ENCODE assay signal across 1 cellular context in genomic region chr3:183435701-183436100, GRCh38.
TF ChIP-seq lines count a peak whose summit lies in the region.

No MANE protein-coding gene starts in this region.

TF ChIP-seq in GM12878, 131 proteins besides CTCF, POLR2A, EP300 and RAD21 (continued from another document):
- no peak for TF ChIP-seq NKRF (conservative IDR thresholded peaks at IDR 0.05)
- no peak for TF ChIP-seq E4F1 (IDR thresholded peaks at IDR 0.05; ENCODE audit: borderline replicate concordance, partially characterized antibody)
- TF ChIP-seq RFX5 (IDR thresholded peaks at IDR 0.05; ENCODE audit: low read depth, low read length), result no peak
- no peak for TF ChIP-seq PBX3 (IDR thresholded peaks at IDR 0.05; ENCODE audit: insufficient replicate concordance, low read depth, low read length)
- peak; percentile 47 for TF ChIP-seq JUNB (IDR thresholded peaks at IDR 0.05)
- no peak for TF ChIP-seq JUND (IDR thresholded peaks at IDR 0.05; ENCODE audit: low read depth, low read length)
- no peak for TF ChIP-seq CEBPB (IDR thresholded peaks at IDR 0.05; ENCODE audit: borderline replicate concordance in 1 of 2, low read depth in 2 of 2, low read length in 2 of 2)
- TF ChIP-seq IKZF2 (IDR thresholded peaks at IDR 0.05), result peak; percentile 59 to 62; a peak in 3 of 4 replicates
- peak; percentile 82 for TF ChIP-seq IRF4 (IDR thresholded peaks at IDR 0.05; ENCODE audit: low read depth, low read length)
- TF ChIP-seq TCF7 (IDR thresholded peaks at IDR 0.05; ENCODE audit: borderline replicate concordance), result peak; percentile 58; the same call in 1 of the 2 replicates
- TF ChIP-seq MYB (IDR thresholded peaks at IDR 0.05; ENCODE audit: borderline replicate concordance, low read depth, low read length), result no peak
- peak; percentile 70 for TF ChIP-seq DPF2 (IDR thresholded peaks at IDR 0.05)
- TF ChIP-seq MEF2B (IDR thresholded peaks at IDR 0.05; ENCODE audit: partially characterized antibody, poor library complexity, severe bottlenecking), result no peak
- peak in 1 of 2 experiments; percentile 15; a peak in 1 of 4 replicates for TF ChIP-seq BHLHE40 (IDR thresholded peaks at IDR 0.05; ENCODE audit: borderline replicate concordance in 1 of 2, low read depth in 2 of 2, low read length in 1 of 2)
- TF ChIP-seq SREBF1 (IDR thresholded peaks at IDR 0.05; ENCODE audit: low read length), result no peak
- TF ChIP-seq MEF2A (IDR thresholded peaks at IDR 0.05; ENCODE audit: insufficient read depth, low read depth, low read length), result 0 out of 2 replicates have a peak, but pooled peaks have one; percentile 36
- TF ChIP-seq MTA2 (IDR thresholded peaks at IDR 0.05; ENCODE audit: low read depth), result peak; percentile 65
- peak; percentile 96 for TF ChIP-seq SPI1 (IDR thresholded peaks at IDR 0.05; ENCODE audit: borderline replicate concordance, insufficient read depth, low read depth, low read length)
- no peak for TF ChIP-seq SIX5 (IDR thresholded peaks at IDR 0.05; ENCODE audit: low read depth, low read length, severe bottlenecking)
- peak; percentile 51 for TF ChIP-seq ATF7 (IDR thresholded peaks at IDR 0.05; ENCODE audit: low read depth)
- TF ChIP-seq SUZ12 (IDR thresholded peaks at IDR 0.05; ENCODE audit: unreplicated experiment), result no peak
- TF ChIP-seq SKIL (IDR thresholded peaks at IDR 0.05; ENCODE audit: low read depth, poor library complexity, severe bottlenecking), result peak; percentile 68
- peak; percentile 85 for TF ChIP-seq RUNX3 (IDR thresholded peaks at IDR 0.05; ENCODE audit: low read length)
- TF ChIP-seq IKZF1 (conservative IDR thresholded peaks at IDR 0.05), result peak; percentile 61
- no peak for TF ChIP-seq ESRRA (IDR thresholded peaks at IDR 0.05; ENCODE audit: low read length)
- TF ChIP-seq, protein P1, sequence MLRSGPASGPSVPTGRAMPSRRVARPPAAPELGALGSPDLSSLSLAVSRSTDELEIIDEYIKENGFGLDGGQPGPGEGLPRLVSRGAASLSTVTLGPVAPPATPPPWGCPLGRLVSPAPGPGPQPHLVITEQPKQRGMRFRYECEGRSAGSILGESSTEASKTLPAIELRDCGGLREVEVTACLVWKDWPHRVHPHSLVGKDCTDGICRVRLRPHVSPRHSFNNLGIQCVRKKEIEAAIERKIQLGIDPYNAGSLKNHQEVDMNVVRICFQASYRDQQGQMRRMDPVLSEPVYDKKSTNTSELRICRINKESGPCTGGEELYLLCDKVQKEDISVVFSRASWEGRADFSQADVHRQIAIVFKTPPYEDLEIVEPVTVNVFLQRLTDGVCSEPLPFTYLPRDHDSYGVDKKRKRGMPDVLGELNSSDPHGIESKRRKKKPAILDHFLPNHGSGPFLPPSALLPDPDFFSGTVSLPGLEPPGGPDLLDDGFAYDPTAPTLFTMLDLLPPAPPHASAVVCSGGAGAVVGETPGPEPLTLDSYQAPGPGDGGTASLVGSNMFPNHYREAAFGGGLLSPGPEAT (IDR thresholded peaks at IDR 0.05; ENCODE audit: low read depth), result 0 out of 2 replicates have a peak, but pooled peaks have one; percentile 33
- no peak for TF ChIP-seq RELA (IDR thresholded peaks at IDR 0.05; ENCODE audit: borderline replicate concordance, partially characterized antibody)
- TF ChIP-seq CREB1 (IDR thresholded peaks at IDR 0.05; ENCODE audit: low read depth), result peak; percentile 40; the same call in 1 of the 2 replicates
- no peak for TF ChIP-seq ZNF207 (IDR thresholded peaks at IDR 0.05; ENCODE audit: borderline replicate concordance)
- 0 out of 2 replicates have a peak, but pooled peaks have one; percentile 52 for TF ChIP-seq CBFB (IDR thresholded peaks at IDR 0.05; ENCODE audit: low read depth)
- TF ChIP-seq ETV6 (conservative IDR thresholded peaks at IDR 0.05 in 1 of 2, IDR thresholded peaks at IDR 0.05 in 1 of 2; ENCODE audit: borderline replicate concordance in 1 of 2, low read depth in 1 of 2), result peak in 1 of 2 experiments; percentile 31; a peak in 1 of 4 replicates
- no peak for TF ChIP-seq CHD2 (IDR thresholded peaks at IDR 0.05; ENCODE audit: borderline replicate concordance, low read depth, low read length)
- no peak for TF ChIP-seq RB1 (IDR thresholded peaks at IDR 0.05; ENCODE audit: borderline replicate concordance)
- TF ChIP-seq IRF3 (IDR thresholded peaks at IDR 0.05), result no peak
- no peak for TF ChIP-seq CBX5 (IDR thresholded peaks at IDR 0.05; ENCODE audit: low read depth)
- TF ChIP-seq PKNOX1 (IDR thresholded peaks at IDR 0.05), result peak; percentile 58; the same call in 1 of the 2 replicates
- TF ChIP-seq NBN (IDR thresholded peaks at IDR 0.05), result peak; percentile 46; the same call in 1 of the 2 replicates
- no peak for TF ChIP-seq POLR2AphosphoS2 (IDR thresholded peaks at IDR 0.05; ENCODE audit: low read depth, low read length)
- 0 out of 2 replicates have a peak, but pooled peaks have one; percentile 25 for TF ChIP-seq GATAD2B (conservative IDR thresholded peaks at IDR 0.05; ENCODE audit: low read depth)
